ENCODE assay signal across 9 cellular contexts in the genomic region with DNA sequence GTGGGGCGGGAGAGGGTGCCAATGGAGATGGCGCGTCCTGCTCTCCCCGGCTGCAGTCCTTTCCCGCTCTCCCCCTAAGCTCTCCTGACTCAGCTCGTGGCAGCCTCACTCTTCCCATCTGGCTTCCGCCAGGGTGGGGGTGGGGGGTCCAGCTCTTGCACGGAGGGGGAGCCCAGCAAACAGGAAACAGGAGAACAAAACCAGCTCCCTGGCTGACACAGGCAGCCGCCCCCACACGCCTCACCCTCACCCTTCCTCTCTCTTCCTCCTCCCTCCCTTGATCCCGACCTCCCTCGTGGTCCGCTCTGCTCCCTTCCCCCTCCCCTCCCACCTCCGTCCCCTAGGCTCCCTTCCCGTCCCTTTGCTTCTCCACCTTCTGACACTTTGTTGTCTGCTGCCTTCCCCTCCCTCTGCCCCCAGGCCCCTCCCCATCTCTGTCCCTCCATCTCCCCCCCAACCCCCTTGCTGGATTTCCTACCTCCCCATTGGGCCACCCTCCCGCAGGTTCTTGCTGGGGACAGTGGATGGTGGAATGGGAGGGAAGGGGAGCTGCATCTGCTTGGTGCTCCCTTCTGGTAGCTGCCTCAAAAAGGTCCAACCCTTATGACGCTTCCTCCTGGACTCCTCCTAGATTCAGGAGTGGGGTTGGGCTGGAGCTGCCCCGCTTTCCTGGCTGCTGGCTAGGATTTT. TPM values are rescaled to one million over a fixed set of nuclear protein-coding genes. Genes with fewer than 3 reads are reported as not detected.
DNase-seq lines count a peak whose midpoint lies in the region; ATAC-seq and TF ChIP-seq lines count a peak whose summit lies in the region.
"Had no signal": no experiment of that assay in that cellular context is flagged by ENCODE, and none has a peak within 500 bp of the region (broad histone marks: within the 10 kb centered on the region; RNA-seq: fewer than 3 reads in every experiment).

No MANE protein-coding gene starts in this region.

- peaks cover 17% of the 10 kb centered on the region; the same call in 1 of the 2 replicates for H3K36me3 Mint-ChIP-seq in HFFc6 (ENCODE audit: low read depth)

- no peak for TF ChIP-seq CTCF in HFFc6 (IDR thresholded peaks at IDR 0.05)

- H3K27me3 Mint-ChIP-seq in HFFc6 (ENCODE audit: insufficient read depth), result peaks cover 2% of the 10 kb centered on the region

- H3K27ac ChIP-seq in iPS-18a (ENCODE audit: low read length), result peak overlapping the region; percentile 49

- H3K9me3 ChIP-seq in iPS-18a (ENCODE audit: control insufficient read depth, low read depth, low read length), result no peaks in the 10 kb centered on the region

- peak overlapping the region; percentile 98 for H3K27ac Mint-ChIP-seq in HFFc6

- peaks cover 81% of the 10 kb centered on the region for H3K4me1 Mint-ChIP-seq in HFFc6 (ENCODE audit: low read depth)

- no peaks in the 10 kb centered on the region for H3K9me3 Mint-ChIP-seq in HFFc6

- H3K36me3 ChIP-seq in iPS-18a (ENCODE audit: control insufficient read depth, low read depth, low read length), result no peaks in the 10 kb centered on the region

- peak overlapping the region; percentile 43 for H3K4me3 ChIP-seq in iPS-18a (ENCODE audit: low read length)

- no peak for ATAC-seq in HG03378 (IDR thresholded peaks at IDR 0.05; ENCODE audit: unreplicated experiment)

- DNase-seq in HFFc6, result peak; percentile 91
- DNase-seq in astrocyte of the hippocampus (ENCODE audit: low read depth, low spot score), result peak; percentile 86
- peak; percentile 52 for DNase-seq in stromal cell of bone marrow (ENCODE audit: low read depth)
- DNase-seq in activated gamma-delta T cell treated with Interleukin-2 at 50 U/mL for 16 hours, result no peak
- no peak for DNase-seq in activated effector memory CD4-positive, alpha-beta T cell treated with anti-CD3 and anti-CD28 coated beads, Interleukin-2, amount 50 U/mL, for 16 hours
- no peak for DNase-seq in effector CD4-positive, alpha-beta T cell
- DNase-seq: activated CD4-positive, alpha-beta T cell treated with anti-CD3 and anti-CD28 coated beads, Interleukin-2, amount 50 U/mL, for 48 hours had no signal

- peak overlapping the region; percentile 58 for H3K9ac ChIP-seq in iPS-18a (ENCODE audit: low read length)

- H3K4me1 ChIP-seq in iPS-18a (ENCODE audit: control insufficient read depth, low read depth, low read length), result peaks cover 55% of the 10 kb centered on the region

- peak overlapping the region; percentile 94 for H3K4me3 Mint-ChIP-seq in HFFc6

- no peaks in the 10 kb centered on the region for H3K27me3 ChIP-seq in iPS-18a (ENCODE audit: control insufficient read depth, insufficient read depth, low read length)

RNA-seq across cellular contexts. Expression of gene ARHGAP23, which starts 23.7 kb away (rescaled TPM):
- total RNA-seq in HFFc6 (2021; fragmentation: NEBNext Ultra II Directional; extraction: Animal tissue kit (Norgen Biotek cat#: 25700)), result 100 to 1,000 TPM; 206 to 231 (median 224) TPM

Comparison
In these comparisons a context has a peak if more than half of its experiments do, and no peak if none do; other contexts are left out.
1. DNase-seq: peak in HFFc6 (single experiment), astrocyte of the hippocampus (single experiment) and stromal cell of bone marrow (single experiment); none in activated gamma-delta T cell treated with Interleukin-2 at 50 U/mL for 16 hours (single experiment), activated effector memory CD4-positive, alpha-beta T cell treated with anti-CD3 and anti-CD28 coated beads, Interleukin-2, amount 50 U/mL, for 16 hours (single experiment) and effector CD4-positive, alpha-beta T cell (single experiment).